ENCODE assay signal across 8 cellular contexts in genomic region chr7:152234421-152234820, GRCh38.
DNase-seq lines count a peak whose midpoint lies in the region; ATAC-seq and TF ChIP-seq lines count a peak whose summit lies in the region.
"Not testable (repeated sequence)": the region's sequence is repeated elsewhere in the genome, so short reads cannot be mapped to it uniquely, and the experiment has no call there.

No MANE protein-coding gene starts in this region.

- H3K9ac ChIP-seq in smooth muscle cell (ENCODE audit: low read depth): not testable (repeated sequence)

- not testable (repeated sequence) for H3K27ac ChIP-seq in foreskin keratinocyte
- H3K27ac ChIP-seq in smooth muscle cell (ENCODE audit: low read depth): peak overlapping the region; percentile 34

- not testable (repeated sequence) for H3K79me2 ChIP-seq in smooth muscle cell (ENCODE audit: low read depth)

- H3K9me3 Mint-ChIP-seq in HFFc6: not testable (repeated sequence)

- H3K9me3 ChIP-seq in smooth muscle cell (replicated peaks; ENCODE audit: low read depth): not testable (repeated sequence)

- H3F3A ChIP-seq in smooth muscle cell (ENCODE audit: low read depth): not testable (repeated sequence)

- H3K4me1 ChIP-seq in foreskin keratinocyte; smooth muscle cell (ENCODE audit: low read depth): not testable (repeated sequence)

- peak; percentile 56 for DNase-seq in EH (ENCODE audit: low read depth)
- peak; percentile 57 for DNase-seq in HFFc6
- peak; percentile 3 for DNase-seq in NCI-H226
- peak; percentile 32 for DNase-seq in astrocyte of the hippocampus (ENCODE audit: low read depth, low spot score)
- DNase-seq in choroid plexus epithelial cell (ENCODE audit: low read depth): peak; percentile 29
- DNase-seq in foreskin keratinocyte: peak; percentile 12 to 32
- DNase-seq in myocyte (ENCODE audit: low read depth): peak; percentile 11
- not testable (repeated sequence) for DNase-seq in smooth muscle cell (lab: John Stamatoyannopoulos, UW; ENCODE audit: unreplicated experiment)

- not testable (repeated sequence) for ATAC-seq in foreskin keratinocyte

- H2AFZ ChIP-seq in smooth muscle cell (ENCODE audit: low read depth): not testable (repeated sequence)

- not testable (repeated sequence) for H3K36me3 ChIP-seq in smooth muscle cell (ENCODE audit: low read depth)

- H3K27me3 ChIP-seq in foreskin keratinocyte; smooth muscle cell (ENCODE audit: low read depth): not testable (repeated sequence)

- not testable (repeated sequence) for H3K4me3 Mint-ChIP-seq in HFFc6

- TF ChIP-seq CTCF in HFFc6 (IDR thresholded peaks at IDR 0.05); choroid plexus epithelial cell (conservative IDR thresholded peaks at IDR 0.05; ENCODE audit: low read depth, low read length); foreskin keratinocyte (conservative IDR thresholded peaks at IDR 0.05); smooth muscle cell (IDR thresholded peaks at IDR 0.05; ENCODE audit: borderline replicate concordance, insufficient read depth, poor library complexity, severe bottlenecking): not testable (repeated sequence)

- H3K4me2 ChIP-seq in smooth muscle cell: not testable (repeated sequence)

- peaks cover 11% of the 10 kb centered on the region for H3K4me1 Mint-ChIP-seq in HFFc6 (ENCODE audit: low read depth)

- H3K27me3 Mint-ChIP-seq in HFFc6 (ENCODE audit: insufficient read depth): not testable (repeated sequence)

- peak overlapping the region; percentile 78 for H3K27ac Mint-ChIP-seq in HFFc6

- 69% methylated on average over 5 of the region's 5 CpGs for WGBS in smooth muscle cell (ENCODE audit: low lambda C conversion rate)

- not testable (repeated sequence) for H3K4me3 ChIP-seq in choroid plexus epithelial cell (ENCODE audit: low read depth, low read length); smooth muscle cell

- H3K36me3 Mint-ChIP-seq in HFFc6 (ENCODE audit: low read depth): peaks cover 13% of the 10 kb centered on the region

- H4K20me1 ChIP-seq in smooth muscle cell (ENCODE audit: low read depth): not testable (repeated sequence)
